10 cellular contexts compared by ENCODE assay signal in genomic region chr1:244839656-244840055, GRCh38. TPM values are rescaled to one million over a fixed set of nuclear protein-coding genes. Genes with fewer than 3 reads are reported as not detected.
A peak's percentile ranks its signal among the peaks of the same experiment; 100 is the strongest.
DNase-seq lines count a peak whose midpoint lies in the region; ATAC-seq and TF ChIP-seq lines count a peak whose summit lies in the region.
"Had no signal": no experiment of that assay in that cellular context is flagged by ENCODE, and none has a peak within 500 bp of the region (broad histone marks: within the 10 kb centered on the region; RNA-seq: fewer than 3 reads in every experiment).

No MANE protein-coding gene starts in this region.

- H3F3A ChIP-seq in smooth muscle cell (ENCODE audit: low read depth): peaks cover 63% of the 10 kb centered on the region

- peaks cover 67% of the 10 kb centered on the region for H3K4me1 ChIP-seq in OCI-LY3 (ENCODE audit: low read length)
- peaks cover 14% of the 10 kb centered on the region for H3K4me1 ChIP-seq in smooth muscle cell (ENCODE audit: low read depth)

- H3K27ac ChIP-seq in OCI-LY3 (ENCODE audit: low read length) (peak overlapping the region; percentile 54), smooth muscle cell (ENCODE audit: low read depth) (peak overlapping the region; percentile 99)
- H3K27ac ChIP-seq: BLaER1 treated with 17β-estradiol and CSF1 and Interleukin-3, amounts not matched to agents 10 nM and 100 nM had no signal

- no peak overlapping the region for H3K4me3 ChIP-seq in OCI-LY3 (ENCODE audit: low read length)
- H3K4me3 ChIP-seq in smooth muscle cell: no peak overlapping the region
- H3K4me3 ChIP-seq: BLaER1 treated with 17β-estradiol and CSF1 and Interleukin-3, amounts not matched to agents 10 nM and 100 nM had no signal

- DNase-seq in activated naive CD4-positive, alpha-beta T cell treated with anti-CD3 and anti-CD28 coated beads, Interleukin-2, amount 50 U/mL, for 16 hours: no peak
- DNase-seq in chondrocyte (ENCODE audit: low spot score): no peak
- no peak for DNase-seq in smooth muscle cell (lab: John Stamatoyannopoulos, UW; ENCODE audit: unreplicated experiment)
- DNase-seq in iPS-NIHi7 (ENCODE audit: extremely low spot score): no peak
- no peak for DNase-seq in NCI-H1092 treated with DMSO at 0.1 percent for 48 hours (lab: John Stamatoyannopoulos, UW)

- H3K4me3 Mint-ChIP-seq in activated naive CD4-positive, alpha-beta T cell treated with anti-CD3 and anti-CD28 coated beads, Interleukin-2, amount 50 U/mL, for 24 hours: peak overlapping the region; percentile 31
- no peak overlapping the region for H3K4me3 Mint-ChIP-seq in chondrocyte (ENCODE audit: unreplicated experiment)

- H3K9me3 ChIP-seq in OCI-LY3 (ENCODE audit: insufficient read depth, low read length) (no peaks in the 10 kb centered on the region), smooth muscle cell (replicated peaks; ENCODE audit: low read depth) (no peaks in the 10 kb centered on the region)
- H3K9me3 ChIP-seq: BLaER1 treated with 17β-estradiol and CSF1 and Interleukin-3, amounts not matched to agents 10 nM and 100 nM had no signal

- 98% methylated on average over 2 of the region's 2 CpGs for WGBS in smooth muscle cell (ENCODE audit: low lambda C conversion rate)

- H3K79me2 ChIP-seq in OCI-LY3 (ENCODE audit: low read length) (peaks cover 89% of the 10 kb centered on the region), smooth muscle cell (ENCODE audit: low read depth) (peaks cover 74% of the 10 kb centered on the region)

- H4K20me1 ChIP-seq in OCI-LY3 (ENCODE audit: insufficient read depth, low read length): peaks cover 39% of the 10 kb centered on the region
- H4K20me1 ChIP-seq in smooth muscle cell (ENCODE audit: low read depth): peaks cover 20% of the 10 kb centered on the region

- TF ChIP-seq CTCF in OCI-LY3 (IDR thresholded peaks at IDR 0.05; ENCODE audit: low read depth, low read length) (no peak), chondrocyte (IDR thresholded peaks at IDR 0.05) (no peak), smooth muscle cell (IDR thresholded peaks at IDR 0.05; ENCODE audit: borderline replicate concordance, insufficient read depth, poor library complexity, severe bottlenecking) (no peak)

- H3K9ac ChIP-seq in OCI-LY3 (ENCODE audit: low read length): no peak overlapping the region
- no peak overlapping the region for H3K9ac ChIP-seq in smooth muscle cell (ENCODE audit: low read depth)
- H3K9ac ChIP-seq: BLaER1 treated with 17β-estradiol and CSF1 and Interleukin-3, amounts not matched to agents 10 nM and 100 nM had no signal

- H2AFZ ChIP-seq in OCI-LY3 (ENCODE audit: low read depth, low read length): no peak overlapping the region
- H2AFZ ChIP-seq in smooth muscle cell (ENCODE audit: low read depth): no peak overlapping the region

- no peak overlapping the region for H3K27ac Mint-ChIP-seq in activated naive CD4-positive, alpha-beta T cell treated with anti-CD3 and anti-CD28 coated beads, Interleukin-2, amount 50 U/mL, for 24 hours
- peak overlapping the region; percentile 14 for H3K27ac Mint-ChIP-seq in chondrocyte (ENCODE audit: unreplicated experiment)

- no peak for ATAC-seq in GM19452 (IDR thresholded peaks at IDR 0.05; ENCODE audit: unreplicated experiment)
- ATAC-seq: left lobe of liver had no signal

- no peaks in the 10 kb centered on the region for H3K27me3 Mint-ChIP-seq in activated naive CD4-positive, alpha-beta T cell treated with anti-CD3 and anti-CD28 coated beads, Interleukin-2, amount 50 U/mL, for 24 hours
- H3K27me3 Mint-ChIP-seq in chondrocyte (ENCODE audit: low read depth): no peaks in the 10 kb centered on the region

- H3K27me3 ChIP-seq in OCI-LY3 (ENCODE audit: low read depth, low read length) (no peaks in the 10 kb centered on the region), smooth muscle cell (ENCODE audit: low read depth) (no peaks in the 10 kb centered on the region)
- H3K27me3 ChIP-seq: BLaER1 treated with 17β-estradiol and CSF1 and Interleukin-3, amounts not matched to agents 10 nM and 100 nM had no signal

- no peaks in the 10 kb centered on the region for H3K9me3 Mint-ChIP-seq in activated naive CD4-positive, alpha-beta T cell treated with anti-CD3 and anti-CD28 coated beads, Interleukin-2, amount 50 U/mL, for 24 hours
- no peaks in the 10 kb centered on the region for H3K9me3 Mint-ChIP-seq in chondrocyte (ENCODE audit: low read depth)

- H3K4me2 ChIP-seq in OCI-LY3 (ENCODE audit: low read length) (no peak overlapping the region), smooth muscle cell (no peak overlapping the region)

- H3K36me3 ChIP-seq in OCI-LY3 (replicated peaks; ENCODE audit: low read depth, low read length) (peaks cover 64% of the 10 kb centered on the region), smooth muscle cell (ENCODE audit: low read depth) (peaks cover 16% of the 10 kb centered on the region)

- peaks cover 73% of the 10 kb centered on the region for H3K4me1 Mint-ChIP-seq in activated naive CD4-positive, alpha-beta T cell treated with anti-CD3 and anti-CD28 coated beads, Interleukin-2, amount 50 U/mL, for 24 hours
- peaks cover 67% of the 10 kb centered on the region for H3K4me1 Mint-ChIP-seq in chondrocyte (ENCODE audit: low read depth)

- peaks cover 24% of the 10 kb centered on the region for H3K36me3 Mint-ChIP-seq in activated naive CD4-positive, alpha-beta T cell treated with anti-CD3 and anti-CD28 coated beads, Interleukin-2, amount 50 U/mL, for 24 hours
- H3K36me3 Mint-ChIP-seq in chondrocyte (ENCODE audit: low read depth): peaks cover 14% of the 10 kb centered on the region

RNA-seq across cellular contexts. Expression of gene COX20, which starts 4.2 kb away (rescaled TPM):
- total RNA-seq in chondrocyte (31.6 to 36.6 TPM (median 33.6 TPM) in 3 replicates), smooth muscle cell (11.1 and 14.7 TPM in 2 replicates)
- 37.2 and 56.7 TPM in 2 replicates for polyA plus RNA-seq in smooth muscle cell

RNA-seq across cellular contexts. Expression of gene HNRNPU, which starts 24.7 kb away (rescaled TPM):
- total RNA-seq in chondrocyte (223 to 285 TPM (median 226 TPM) in 3 replicates), smooth muscle cell (241 and 286 TPM in 2 replicates)
- 198 and 236 TPM in 2 replicates for polyA plus RNA-seq in smooth muscle cell
